Comparison of ENCODE assay signal across 16 cellular contexts in the genomic region with DNA sequence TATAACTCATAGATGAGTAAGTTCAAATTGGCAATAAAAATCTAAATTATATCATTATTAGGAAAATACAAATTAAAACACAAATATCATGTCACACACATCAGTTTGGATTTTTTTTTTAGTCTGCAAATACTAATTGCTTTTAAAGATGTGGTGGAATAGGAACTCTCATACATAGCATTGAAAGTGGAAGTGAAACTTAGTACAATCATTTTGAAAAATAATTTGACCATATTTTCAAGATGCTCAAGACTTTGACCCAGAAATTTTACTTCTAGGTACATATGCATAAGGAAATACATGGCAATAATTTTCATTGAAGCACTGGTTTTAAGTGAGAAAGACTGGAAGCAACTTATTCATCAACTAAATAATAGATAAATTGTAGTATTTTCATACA.
A peak's percentile ranks its signal among the peaks of the same experiment; 100 is the strongest.
DNase-seq lines count a peak whose midpoint lies in the region; ATAC-seq, FAIRE-seq and TF ChIP-seq lines count a peak whose summit lies in the region.
"Had no signal": no experiment of that assay in that cellular context is flagged by ENCODE, and none has a peak within 500 bp of the region (broad histone marks: within the 10 kb centered on the region; RNA-seq: fewer than 3 reads in every experiment).

No MANE protein-coding gene starts in this region.

- no peak overlapping the region for H3K27ac ChIP-seq in pancreas
- H3K27ac ChIP-seq: colonic mucosa had no signal

- H3K4me3 ChIP-seq in GM12864 (ENCODE audit: low read depth, low read length) = no peak overlapping the region
- no peak overlapping the region for H3K4me3 ChIP-seq in pancreas
- H3K4me3 ChIP-seq: colonic mucosa, GM23338 had no signal

- TF ChIP-seq CTCF in GM12864 (IDR thresholded peaks at IDR 0.05; ENCODE audit: low read depth, low read length, missing control alignments) (no peak), pancreas (IDR thresholded peaks at IDR 0.05) (no peak)

- intact Hi-C loops in pancreas (cut with DNase I) = no loop called here

- H3K36me3 ChIP-seq in pancreas = no peaks in the 10 kb centered on the region
- H3K36me3 ChIP-seq: colonic mucosa had no signal

- peaks cover 8 to 12% of the 10 kb centered on the region in 2 donors for H3K9me3 Mint-ChIP-seq in activated naive CD4-positive, alpha-beta T cell treated with anti-CD3 and anti-CD28 coated beads, Interleukin-2, amount 50 U/mL, for 72 hours
- peaks cover 0 to 5% of the 10 kb centered on the region in 2 donors for H3K9me3 Mint-ChIP-seq in stimulated activated naive CD8-positive, alpha-beta T cell treated with anti-CD3 and anti-CD28 coated beads, Interleukin-15, amount 100 ng/mL, for 72 hours
- H3K9me3 Mint-ChIP-seq: activated CD4-positive, alpha-beta memory T cell treated with anti-CD3 and anti-CD28 coated beads, Interleukin-2, amount 10 ng/mL, durations not matched to agents 7 days and 5 days; activated naive CD8-positive, alpha-beta T cell treated with anti-CD3 and anti-CD28 coated beads, Interleukin-2, amount 10 ng/mL, durations not matched to agents 7 days and 5 days had no signal

- no peaks in the 10 kb centered on the region for H3K27me3 Mint-ChIP-seq in stimulated activated naive CD8-positive, alpha-beta T cell treated with anti-CD3 and anti-CD28 coated beads, Interleukin-15, amount 100 ng/mL, for 72 hours
- H3K27me3 Mint-ChIP-seq: activated CD4-positive, alpha-beta memory T cell treated with anti-CD3 and anti-CD28 coated beads, Interleukin-2, amount 10 ng/mL, durations not matched to agents 7 days and 5 days; activated naive CD8-positive, alpha-beta T cell treated with anti-CD3 and anti-CD28 coated beads, Interleukin-2, amount 10 ng/mL, durations not matched to agents 7 days and 5 days had no signal

- no peaks in the 10 kb centered on the region for H3K4me1 ChIP-seq in pancreas
- H3K4me1 ChIP-seq: colonic mucosa had no signal

- H3K4me1 Mint-ChIP-seq in stimulated activated naive CD8-positive, alpha-beta T cell treated with anti-CD3 and anti-CD28 coated beads, Interleukin-15, amount 100 ng/mL, for 72 hours = no peaks in the 10 kb centered on the region
- H3K4me1 Mint-ChIP-seq: activated CD4-positive, alpha-beta memory T cell treated with anti-CD3 and anti-CD28 coated beads, Interleukin-2, amount 10 ng/mL, durations not matched to agents 7 days and 5 days; activated naive CD8-positive, alpha-beta T cell treated with anti-CD3 and anti-CD28 coated beads, Interleukin-2, amount 10 ng/mL, durations not matched to agents 7 days and 5 days; GM23338 had no signal

- ATAC-seq in GM19328 (IDR thresholded peaks at IDR 0.05; ENCODE audit: unreplicated experiment) (peak; percentile 86), HG02623 (IDR thresholded peaks at IDR 0.05; ENCODE audit: unreplicated experiment) (peak; percentile 97), HG03342 (IDR thresholded peaks at IDR 0.05; ENCODE audit: unreplicated experiment) (peak; percentile 98), pancreas (no peak)
- ATAC-seq in activated naive CD4-positive, alpha-beta T cell treated with anti-CD3 and anti-CD28 coated beads, Interleukin-2, amount 50 U/mL, for 72 hours = no peak
- no peak for ATAC-seq in stimulated activated naive CD8-positive, alpha-beta T cell treated with anti-CD3 and anti-CD28 coated beads, Interleukin-15, amount 100 ng/mL, for 72 hours
- ATAC-seq: GM23338 had no signal

- no peaks in the 10 kb centered on the region for H3K27me3 ChIP-seq in pancreas
- H3K27me3 ChIP-seq: colonic mucosa had no signal

- no peak overlapping the region for H3K4me3 Mint-ChIP-seq in stimulated activated naive CD8-positive, alpha-beta T cell treated with anti-CD3 and anti-CD28 coated beads, Interleukin-15, amount 100 ng/mL, for 72 hours
- H3K4me3 Mint-ChIP-seq: activated CD4-positive, alpha-beta memory T cell treated with anti-CD3 and anti-CD28 coated beads, Interleukin-2, amount 10 ng/mL, durations not matched to agents 7 days and 5 days; activated naive CD8-positive, alpha-beta T cell treated with anti-CD3 and anti-CD28 coated beads, Interleukin-2, amount 10 ng/mL, durations not matched to agents 7 days and 5 days; GM23338 had no signal

- FAIRE-seq in pancreas (lab: Jason Lieb, UNC) = no peak
- FAIRE-seq: islet of Langerhans had no signal

- H3K9me3 ChIP-seq in pancreas = no peaks in the 10 kb centered on the region
- H3K9me3 ChIP-seq: colonic mucosa had no signal

- peaks cover 0 to 8% of the 10 kb centered on the region in 2 donors for H3K36me3 Mint-ChIP-seq in activated naive CD4-positive, alpha-beta T cell treated with anti-CD3 and anti-CD28 coated beads, Interleukin-2, amount 50 U/mL, for 72 hours
- H3K36me3 Mint-ChIP-seq: activated naive CD8-positive, alpha-beta T cell treated with anti-CD3 and anti-CD28 coated beads, Interleukin-2, amount 10 ng/mL, durations not matched to agents 7 days and 5 days had no signal

- peak; percentile 5 for DNase-seq in GM12864 (ENCODE audit: low read depth)
- no peak for DNase-seq in activated naive CD4-positive, alpha-beta T cell treated with anti-CD3 and anti-CD28 coated beads, Interleukin-2, amount 50 U/mL, for 72 hours (ENCODE audit: low spot score in 2 of 2)
- no peak for DNase-seq in pancreas
- DNase-seq in stimulated activated naive CD8-positive, alpha-beta T cell treated with anti-CD3 and anti-CD28 coated beads, Interleukin-15, amount 100 ng/mL, for 72 hours = no peak
- DNase-seq in activated CD4-positive, alpha-beta T cell treated with anti-CD3 and anti-CD28 coated beads, Interleukin-2, amount 50 U/mL, for 48 hours = no peak
- DNase-seq: activated CD4-positive, alpha-beta memory T cell treated with anti-CD3 and anti-CD28 coated beads, Interleukin-2, amount 10 ng/mL, durations not matched to agents 7 days and 5 days; activated naive CD8-positive, alpha-beta T cell treated with anti-CD3 and anti-CD28 coated beads, Interleukin-2, amount 10 ng/mL, durations not matched to agents 7 days and 5 days; colonic mucosa; DMS79 treated with DMSO at 0.1 percent for 48 hours; Karpas-422; NCI-H526 had no signal

- H3K27ac Mint-ChIP-seq in activated naive CD4-positive, alpha-beta T cell treated with anti-CD3 and anti-CD28 coated beads, Interleukin-2, amount 50 U/mL, for 72 hours = no peak overlapping the region
- no peak overlapping the region for H3K27ac Mint-ChIP-seq in stimulated activated naive CD8-positive, alpha-beta T cell treated with anti-CD3 and anti-CD28 coated beads, Interleukin-15, amount 100 ng/mL, for 72 hours
- H3K27ac Mint-ChIP-seq: activated CD4-positive, alpha-beta memory T cell treated with anti-CD3 and anti-CD28 coated beads, Interleukin-2, amount 10 ng/mL, durations not matched to agents 7 days and 5 days; activated naive CD8-positive, alpha-beta T cell treated with anti-CD3 and anti-CD28 coated beads, Interleukin-2, amount 10 ng/mL, durations not matched to agents 7 days and 5 days; GM23338 had no signal

Comparison
In these comparisons a context has a peak if more than half of its experiments do, and no peak if none do; other contexts are left out.
1. ATAC-seq: peak in GM19328 (single experiment), HG02623 (single experiment) and HG03342 (single experiment); none in activated naive CD4-positive, alpha-beta T cell treated with anti-CD3 and anti-CD28 coated beads, Interleukin-2, amount 50 U/mL, for 72 hours (0 of 2), pancreas (0 of 4) and stimulated activated naive CD8-positive, alpha-beta T cell treated with anti-CD3 and anti-CD28 coated beads, Interleukin-15, amount 100 ng/mL, for 72 hours (single experiment).